ENCODE assay signal across 20 cellular contexts in genomic region chr4:119526786-119527550, GRCh38.
DNase-seq lines count a peak whose midpoint lies in the region; FAIRE-seq and TF ChIP-seq lines count a peak whose summit lies in the region.
"Had no signal": no experiment of that assay in that cellular context is flagged by ENCODE, and none has a peak within 500 bp of the region (broad histone marks: within the 10 kb centered on the region; RNA-seq: fewer than 3 reads in every experiment).

No MANE protein-coding gene starts in this region.

- H3K4me3 ChIP-seq in HAP-1, result no peak overlapping the region
- no peak overlapping the region for H3K4me3 ChIP-seq in astrocyte (ENCODE audit: insufficient read depth, low read depth, low read length)
- no peak overlapping the region for H3K4me3 ChIP-seq in transverse colon
- no peak overlapping the region for H3K4me3 ChIP-seq in neuronal stem cell (ENCODE audit: low read length in 2 of 2)
- H3K4me3 ChIP-seq: colonic mucosa, SJCRH30 had no signal

- H3K36me3 ChIP-seq in HAP-1 (replicated peaks), result no peaks in the 10 kb centered on the region
- H3K36me3 ChIP-seq in astrocyte (ENCODE audit: insufficient read depth, low read length), result no peaks in the 10 kb centered on the region
- peaks cover 0 to 12% (median 3%) of the 10 kb centered on the region in 4 donors for H3K36me3 ChIP-seq in transverse colon
- H3K36me3 ChIP-seq in neuronal stem cell (replicated peaks in 1 of 2; ENCODE audit: control insufficient read depth in 2 of 2, insufficient read depth in 2 of 2, low read length in 2 of 2), result peaks cover 0 to 28% of the 10 kb centered on the region in 2 donors
- H3K36me3 ChIP-seq: BE2C, colonic mucosa, SJCRH30 had no signal

- H3K36me3 Mint-ChIP-seq in astrocyte (ENCODE audit: low read depth, unreplicated experiment) (peaks cover 2% of the 10 kb centered on the region), immature natural killer cell (peaks cover 8 to 11% (median 9%) of the 10 kb centered on the region in 3 donors)

- H3K18ac ChIP-seq in neuronal stem cell (ENCODE audit: low read length), result no peak overlapping the region

- H2BK5ac ChIP-seq in neuronal stem cell (ENCODE audit: low read length), result no peak overlapping the region

- H4K20me1 ChIP-seq in astrocyte (ENCODE audit: insufficient read depth, low read length), result no peaks in the 10 kb centered on the region

- no peak for TF ChIP-seq CTCF in astrocyte (IDR thresholded peaks at IDR 0.05; ENCODE audit: insufficient read depth, low read depth, low read length)
- TF ChIP-seq CTCF in transverse colon (IDR thresholded peaks at IDR 0.05), result no peak

- FAIRE-seq in astrocyte (lab: Jason Lieb, UNC), result no peak
- FAIRE-seq: GM12892 had no signal

- in situ Hi-C loops in HAP-1 (cut with MboI; ENCODE audit: low sequenced_read_pairs), result no loop called here
- in situ Hi-C loops in transverse colon (cut with MboI; ENCODE audit: low pct_ligation_motif_present in 1 of 4, low pct_unique_long_range_greater_than_20kb in 1 of 4, low sequenced_read_pairs in 3 of 4), result no loop called here

- 74 to 75% methylated on average over 2 of the region's 2 CpGs for WGBS in transverse colon (ENCODE audit: low coverage in 1 of 2), 2 donors
- no CpG with 5 or more reads among the region's 2 CpGs for WGBS in neuronal stem cell (ENCODE audit: extremely low coverage in 2 of 2, insufficient read length in 2 of 2, insufficient replicate concordance in 1 of 2), 2 donors

- H3K27ac Mint-ChIP-seq in astrocyte (ENCODE audit: unreplicated experiment) (no peak overlapping the region), immature natural killer cell (no peak overlapping the region)
- H3K27ac Mint-ChIP-seq: activated CD8-positive, alpha-beta memory T cell treated with anti-CD3 and anti-CD28 coated beads, Interleukin-2, amount 10 ng/mL, durations not matched to agents 7 days and 5 days; stimulated activated naive CD8-positive, alpha-beta T cell treated with anti-CD3 and anti-CD28 coated beads, Interleukin-15, Interleukin-2, amounts not matched to agents 100 ng/mL and 50 ng/mL, for 24 hours had no signal

- no peak overlapping the region for H2BK15ac ChIP-seq in neuronal stem cell (ENCODE audit: low read length)

- no peak overlapping the region for H4K8ac ChIP-seq in neuronal stem cell (ENCODE audit: low read depth, low read length)

- H3K27me3 ChIP-seq in HAP-1 (ENCODE audit: low read depth), result no peaks in the 10 kb centered on the region
- H3K27me3 ChIP-seq in astrocyte (ENCODE audit: insufficient read depth, low read length), result no peaks in the 10 kb centered on the region
- H3K27me3 ChIP-seq in transverse colon, result no peaks in the 10 kb centered on the region
- H3K27me3 ChIP-seq in neuronal stem cell (ENCODE audit: control insufficient read depth in 3 of 3, insufficient read depth in 3 of 3, low read depth in 1 of 3, low read length in 3 of 3), result no peaks in the 10 kb centered on the region
- H3K27me3 ChIP-seq: BE2C, colonic mucosa, SJCRH30 had no signal

- H2BK120ac ChIP-seq in neuronal stem cell (ENCODE audit: low read depth, low read length), result no peak overlapping the region

- intact Hi-C loops in transverse colon (cut with DNase I; ENCODE audit: low total_unique reads), result no loop called here

- no peak overlapping the region for H4K91ac ChIP-seq in neuronal stem cell (ENCODE audit: low read depth, low read length, poor library complexity)

- no peak overlapping the region for H3K14ac ChIP-seq in neuronal stem cell (ENCODE audit: low read length)

- peaks cover 30% of the 10 kb centered on the region for H3K4me1 Mint-ChIP-seq in astrocyte (ENCODE audit: low read depth, unreplicated experiment)
- H3K4me1 Mint-ChIP-seq in immature natural killer cell, result no peaks in the 10 kb centered on the region
- H3K4me1 Mint-ChIP-seq: activated CD8-positive, alpha-beta memory T cell treated with anti-CD3 and anti-CD28 coated beads, Interleukin-2, amount 10 ng/mL, durations not matched to agents 7 days and 5 days had no signal

- no peaks in the 10 kb centered on the region for H3K27me3 Mint-ChIP-seq in astrocyte (ENCODE audit: low read depth, unreplicated experiment)
- no peaks in the 10 kb centered on the region for H3K27me3 Mint-ChIP-seq in immature natural killer cell (ENCODE audit: low read depth in 3 of 3)
- H3K27me3 Mint-ChIP-seq: activated CD8-positive, alpha-beta memory T cell treated with anti-CD3 and anti-CD28 coated beads, Interleukin-2, amount 10 ng/mL, durations not matched to agents 7 days and 5 days; stimulated activated naive CD8-positive, alpha-beta T cell treated with anti-CD3 and anti-CD28 coated beads, Interleukin-15, Interleukin-2, amounts not matched to agents 100 ng/mL and 50 ng/mL, for 24 hours had no signal

- no peak overlapping the region for H3K4ac ChIP-seq in neuronal stem cell (ENCODE audit: low read length)

- H3K9me3 ChIP-seq in HAP-1 (no peaks in the 10 kb centered on the region), astrocyte (ENCODE audit: insufficient read depth, low read depth, low read length) (no peaks in the 10 kb centered on the region), transverse colon (no peaks in the 10 kb centered on the region), neuronal stem cell (replicated peaks in 1 of 2; ENCODE audit: control insufficient read depth in 2 of 2, insufficient read depth in 1 of 2, low read depth in 1 of 2, low read length in 2 of 2) (no peaks in the 10 kb centered on the region)
- H3K9me3 ChIP-seq: BE2C, colonic mucosa, SJCRH30 had no signal

- H3K4me3 Mint-ChIP-seq in astrocyte (ENCODE audit: unreplicated experiment) (no peak overlapping the region), immature natural killer cell (no peak overlapping the region)
- H3K4me3 Mint-ChIP-seq: activated CD8-positive, alpha-beta memory T cell treated with anti-CD3 and anti-CD28 coated beads, Interleukin-2, amount 10 ng/mL, durations not matched to agents 7 days and 5 days; stimulated activated naive CD8-positive, alpha-beta T cell treated with anti-CD3 and anti-CD28 coated beads, Interleukin-15, Interleukin-2, amounts not matched to agents 100 ng/mL and 50 ng/mL, for 24 hours had no signal

- no peaks in the 10 kb centered on the region for H3K79me1 ChIP-seq in neuronal stem cell (ENCODE audit: low read depth, low read length)

- H3K9me3 Mint-ChIP-seq in astrocyte (ENCODE audit: unreplicated experiment), result no peaks in the 10 kb centered on the region
- H3K9me3 Mint-ChIP-seq in immature natural killer cell, result no peaks in the 10 kb centered on the region
- H3K9me3 Mint-ChIP-seq: stimulated activated naive CD8-positive, alpha-beta T cell treated with anti-CD3 and anti-CD28 coated beads, Interleukin-15, Interleukin-2, amounts not matched to agents 100 ng/mL and 50 ng/mL, for 24 hours had no signal

- H3K4me1 ChIP-seq in HAP-1 (peaks cover 12% of the 10 kb centered on the region), astrocyte (ENCODE audit: insufficient read depth, low read length) (peaks cover 25% of the 10 kb centered on the region), transverse colon (peaks cover 6 to 26% (median 10%) of the 10 kb centered on the region in 4 donors), neuronal stem cell (ENCODE audit: control insufficient read depth in 2 of 2, insufficient read depth in 1 of 2, low read depth in 1 of 2, low read length in 2 of 2) (peaks cover 0 to 3% of the 10 kb centered on the region in 2 donors)
- H3K4me1 ChIP-seq: BE2C, colonic mucosa had no signal

- no peak for TF ChIP-seq EP300 in transverse colon (IDR thresholded peaks at IDR 0.05; ENCODE audit: low read depth)

- DNase-seq in HAP-1 (ENCODE audit: low spot score in 2 of 2) (peak; percentile 23 to 61), astrocyte (ENCODE audit: low read depth) (peak; percentile 73), iris pigment epithelial cell (ENCODE audit: low read depth) (peak; percentile 46), transverse colon (no peak), immature natural killer cell (no peak), mucosa of gallbladder (ENCODE audit: low spot score) (no peak), neuronal stem cell (ENCODE audit: low spot score) (no peak)
- DNase-seq: activated CD4-positive, alpha-beta T cell treated with anti-CD3 and anti-CD28 coated beads for 1 hour; activated CD8-positive, alpha-beta memory T cell treated with anti-CD3 and anti-CD28 coated beads, Interleukin-2, amount 10 ng/mL, durations not matched to agents 7 days and 5 days; BE2C; Calu3; colonic mucosa; KBM-7; NCI-H1048; NCI-H2081; NCI-H524; retina had no signal

- TF ChIP-seq POLR2A in transverse colon (IDR thresholded peaks at IDR 0.05), result no peak

- H3K9ac ChIP-seq in astrocyte (ENCODE audit: low read length), result no peak overlapping the region
- H3K9ac ChIP-seq in neuronal stem cell (ENCODE audit: low read depth, low read length, poor library complexity), result no peak overlapping the region

- H3K27ac ChIP-seq in astrocyte (ENCODE audit: low read depth, low read length) (peak overlapping the region; percentile 97), transverse colon (peak overlapping the region; percentile 51 to 65 (median 57)), neuronal stem cell (replicated peaks; ENCODE audit: low read length) (no peak overlapping the region)
- H3K27ac ChIP-seq: colonic mucosa, SJCRH30 had no signal

- H3K4me2 ChIP-seq in astrocyte (ENCODE audit: low read length) (peak overlapping the region; percentile 5), neuronal stem cell (ENCODE audit: insufficient read depth, low read length, poor library complexity, severe bottlenecking) (no peak overlapping the region)

- H2AFZ ChIP-seq in astrocyte (ENCODE audit: low read depth, low read length), result no peak overlapping the region
- H2AFZ ChIP-seq in neuronal stem cell (ENCODE audit: low read length), result no peak overlapping the region

- H3K79me2 ChIP-seq in astrocyte (ENCODE audit: insufficient read depth, low read length), result no peaks in the 10 kb centered on the region

- H3K23ac ChIP-seq in neuronal stem cell (ENCODE audit: low read depth, low read length, poor library complexity), result no peak overlapping the region

- H2AK5ac ChIP-seq in neuronal stem cell (ENCODE audit: low read depth, low read length), result no peak overlapping the region

- H2BK12ac ChIP-seq in neuronal stem cell (ENCODE audit: low read length), result no peak overlapping the region

Comparison
In these comparisons a context has a peak if more than half of its experiments do, and no peak if none do; other contexts are left out.
1. DNase-seq: peak in HAP-1 (2 of 2), astrocyte (single experiment) and iris pigment epithelial cell (single experiment); none in transverse colon (single experiment), immature natural killer cell (0 of 3), mucosa of gallbladder (single experiment) and neuronal stem cell (single experiment).